In genomic region chr20:2612073-2612472, GRCh38 we compare ENCODE assay signal across 3 cellular contexts.
"Had no signal": no experiment of that assay in that cellular context is flagged by ENCODE, and none has a peak within 500 bp of the region (broad histone marks: within the 10 kb centered on the region; RNA-seq: fewer than 3 reads in every experiment).

No MANE protein-coding gene starts in this region.

- H3K4me3 ChIP-seq: GM12878 had no signal

- DNase-seq: GDM1, GF-D8 had no signal
